29 cellular contexts compared by ENCODE assay signal in genomic region chr10:51326174-51326573, GRCh38.
"Had no signal": no experiment of that assay in that cellular context is flagged by ENCODE, and none has a peak within 500 bp of the region (broad histone marks: within the 10 kb centered on the region; RNA-seq: fewer than 3 reads in every experiment).

No MANE protein-coding gene starts in this region.

- H3K4me3 Mint-ChIP-seq: stimulated activated effector memory CD8-positive, alpha-beta T cell treated with anti-CD3 and anti-CD28 coated beads, Interleukin-12 subunit alpha, Interleukin-12 subunit beta, amount 100 ng/mL, for 72 hours; stimulated activated memory B cell treated with anti-CD40 and anti-IgM and Interleukin-4, amounts not matched to agents 10 μg/mL and 1 μg/mL and 100 μg/mL, for 72 hours; stimulated activated naive B cell treated with anti-CD40 and anti-IgM and Interleukin-4, amounts not matched to agents 10 μg/mL and 1 μg/mL and 100 μg/mL, for 72 hours; stimulated activated naive CD8-positive, alpha-beta T cell treated with anti-CD3 and anti-CD28 coated beads, Interleukin-15, amount 100 ng/mL, for 72 hours; stimulated activated naive CD8-positive, alpha-beta T cell treated with anti-CD3 and anti-CD28 coated beads, Interleukin-15, Interleukin-2, amounts not matched to agents 100 ng/mL and 50 ng/mL, for 24 hours; type B pancreatic cell had no signal

- H3K36me3 ChIP-seq: stomach, suprapubic skin, thoracic aorta, thyroid gland, tibial artery, tibial nerve, transverse colon, upper lobe of left lung, upper lobe of right lung, uterus, vagina had no signal

- ATAC-seq: stimulated activated effector memory CD8-positive, alpha-beta T cell treated with anti-CD3 and anti-CD28 coated beads, Interleukin-12 subunit alpha, Interleukin-12 subunit beta, amount 100 ng/mL, for 72 hours; stimulated activated memory B cell treated with anti-CD40 and anti-IgM and Interleukin-4, amounts not matched to agents 10 μg/mL and 1 μg/mL and 100 μg/mL, for 72 hours; stimulated activated naive B cell treated with anti-CD40 and anti-IgM and Interleukin-4, amounts not matched to agents 10 μg/mL and 1 μg/mL and 100 μg/mL, for 72 hours; stimulated activated naive CD8-positive, alpha-beta T cell treated with anti-CD3 and anti-CD28 coated beads, Interleukin-15, amount 100 ng/mL, for 72 hours; stimulated activated naive CD8-positive, alpha-beta T cell treated with anti-CD3 and anti-CD28 coated beads, Interleukin-15, Interleukin-2, amounts not matched to agents 100 U/mL and 50 U/mL, for 24 hours; upper lobe of right lung had no signal

- H3K36me3 Mint-ChIP-seq: stimulated activated effector memory CD8-positive, alpha-beta T cell treated with anti-CD3 and anti-CD28 coated beads, Interleukin-12 subunit alpha, Interleukin-12 subunit beta, amount 100 ng/mL, for 72 hours; stimulated activated memory B cell treated with anti-CD40 and anti-IgM and Interleukin-4, amounts not matched to agents 10 μg/mL and 1 μg/mL and 100 μg/mL, for 72 hours; stimulated activated naive B cell treated with anti-CD40 and anti-IgM and Interleukin-4, amounts not matched to agents 10 μg/mL and 1 μg/mL and 100 μg/mL, for 72 hours; type B pancreatic cell had no signal

- H3K4me1 Mint-ChIP-seq: stimulated activated effector memory CD8-positive, alpha-beta T cell treated with anti-CD3 and anti-CD28 coated beads, Interleukin-12 subunit alpha, Interleukin-12 subunit beta, amount 100 ng/mL, for 72 hours; stimulated activated memory B cell treated with anti-CD40 and anti-IgM and Interleukin-4, amounts not matched to agents 10 μg/mL and 1 μg/mL and 100 μg/mL, for 72 hours; stimulated activated naive B cell treated with anti-CD40 and anti-IgM and Interleukin-4, amounts not matched to agents 10 μg/mL and 1 μg/mL and 100 μg/mL, for 72 hours; stimulated activated naive CD8-positive, alpha-beta T cell treated with anti-CD3 and anti-CD28 coated beads, Interleukin-15, amount 100 ng/mL, for 72 hours had no signal

- H3K9me3 Mint-ChIP-seq: stimulated activated naive CD8-positive, alpha-beta T cell treated with anti-CD3 and anti-CD28 coated beads, Interleukin-15, Interleukin-2, amounts not matched to agents 100 ng/mL and 50 ng/mL, for 24 hours had no signal

- H3K27ac ChIP-seq: stomach, suprapubic skin, testis, thoracic aorta, thyroid gland, tibial artery, tibial nerve, transverse colon, upper lobe of left lung, upper lobe of right lung, uterus, vagina had no signal

- H3K27me3 ChIP-seq: stomach, suprapubic skin, testis, thyroid gland, tibial artery, tibial nerve, transverse colon, upper lobe of left lung, upper lobe of right lung, uterus, vagina had no signal

- H3K27me3 Mint-ChIP-seq: stimulated activated memory B cell treated with anti-CD40 and anti-IgM and Interleukin-4, amounts not matched to agents 10 μg/mL and 1 μg/mL and 100 μg/mL, for 72 hours; stimulated activated naive B cell treated with anti-CD40 and anti-IgM and Interleukin-4, amounts not matched to agents 10 μg/mL and 1 μg/mL and 100 μg/mL, for 72 hours; stimulated activated naive CD8-positive, alpha-beta T cell treated with anti-CD3 and anti-CD28 coated beads, Interleukin-15, amount 100 ng/mL, for 72 hours; stimulated activated naive CD8-positive, alpha-beta T cell treated with anti-CD3 and anti-CD28 coated beads, Interleukin-15, Interleukin-2, amounts not matched to agents 100 ng/mL and 50 ng/mL, for 24 hours; type B pancreatic cell had no signal

- H3K27ac Mint-ChIP-seq: stimulated activated effector memory CD8-positive, alpha-beta T cell treated with anti-CD3 and anti-CD28 coated beads, Interleukin-12 subunit alpha, Interleukin-12 subunit beta, amount 100 ng/mL, for 72 hours; stimulated activated memory B cell treated with anti-CD40 and anti-IgM and Interleukin-4, amounts not matched to agents 10 μg/mL and 1 μg/mL and 100 μg/mL, for 72 hours; stimulated activated naive B cell treated with anti-CD40 and anti-IgM and Interleukin-4, amounts not matched to agents 10 μg/mL and 1 μg/mL and 100 μg/mL, for 72 hours; stimulated activated naive CD8-positive, alpha-beta T cell treated with anti-CD3 and anti-CD28 coated beads, Interleukin-15, amount 100 ng/mL, for 72 hours; stimulated activated naive CD8-positive, alpha-beta T cell treated with anti-CD3 and anti-CD28 coated beads, Interleukin-15, Interleukin-2, amounts not matched to agents 100 ng/mL and 50 ng/mL, for 24 hours; type B pancreatic cell had no signal

- DNase-seq: stimulated activated CD4-positive, alpha-beta T cell treated with anti-CD3 and anti-CD28 coated beads, Interleukin-2, amount 100 ng/mL, for 48 hours; stimulated activated CD4-positive, alpha-beta T cell treated with anti-CD3 and anti-CD28 coated beads, Interleukin-4, amount 100 ng/mL, for 1 hour; stimulated activated CD4-positive, alpha-beta T cell treated with anti-CD3 and anti-CD28 coated beads, Interleukin-4, amount 100 ng/mL, for 24 hours; stimulated activated CD4-positive, alpha-beta T cell treated with anti-CD3 and anti-CD28 coated beads, Interleukin-4, amount 100 ng/mL, for 4 hours; stimulated activated CD8-positive, alpha-beta memory T cell treated with anti-CD3 and anti-CD28 coated beads, Interleukin-4, amount 100 ng/mL, for 48 hours; stimulated activated naive B cell treated with anti-CD40 and anti-IgM and Interleukin-4, amounts not matched to agents 10 μg/mL and 1 μg/mL and 100 μg/mL, for 72 hours; stimulated activated naive CD4-positive, alpha-beta T cell; stimulated activated naive CD4-positive, alpha-beta T cell treated with Interleukin-2 at 50 U/mL for 16 hours; stimulated activated naive CD8-positive, alpha-beta T cell treated with anti-CD3 and anti-CD28 coated beads, Interleukin-15, amount 100 ng/mL, for 72 hours; stimulated activated naive CD8-positive, alpha-beta T cell treated with anti-CD3 and anti-CD28 coated beads, Interleukin-15, Interleukin-2, amounts not matched to agents 100 U/mL and 50 U/mL, for 24 hours; stomach; substantia nigra; testis; thyroid gland; tibial artery; transverse colon; trophoblast cell; upper lobe of left lung; upper lobe of right lung; uterus had no signal

- H3K4me1 ChIP-seq: stomach, suprapubic skin, testis, thyroid gland, transverse colon, upper lobe of left lung, upper lobe of right lung, vagina had no signal

- H3K4me3 ChIP-seq: stomach, suprapubic skin, testis, thoracic aorta, thyroid gland, tibial artery, tibial nerve, transverse colon, upper lobe of left lung, upper lobe of right lung, uterus, vagina had no signal

- FAIRE-seq: urothelium cell line had no signal

- H3K9me3 ChIP-seq: stomach, suprapubic skin, testis, thoracic aorta, thyroid gland, tibial artery, tibial nerve, transverse colon, upper lobe of left lung, upper lobe of right lung, uterus, vagina had no signal
